Comparison of ENCODE assay signal across 1 cellular context in the genomic region with DNA sequence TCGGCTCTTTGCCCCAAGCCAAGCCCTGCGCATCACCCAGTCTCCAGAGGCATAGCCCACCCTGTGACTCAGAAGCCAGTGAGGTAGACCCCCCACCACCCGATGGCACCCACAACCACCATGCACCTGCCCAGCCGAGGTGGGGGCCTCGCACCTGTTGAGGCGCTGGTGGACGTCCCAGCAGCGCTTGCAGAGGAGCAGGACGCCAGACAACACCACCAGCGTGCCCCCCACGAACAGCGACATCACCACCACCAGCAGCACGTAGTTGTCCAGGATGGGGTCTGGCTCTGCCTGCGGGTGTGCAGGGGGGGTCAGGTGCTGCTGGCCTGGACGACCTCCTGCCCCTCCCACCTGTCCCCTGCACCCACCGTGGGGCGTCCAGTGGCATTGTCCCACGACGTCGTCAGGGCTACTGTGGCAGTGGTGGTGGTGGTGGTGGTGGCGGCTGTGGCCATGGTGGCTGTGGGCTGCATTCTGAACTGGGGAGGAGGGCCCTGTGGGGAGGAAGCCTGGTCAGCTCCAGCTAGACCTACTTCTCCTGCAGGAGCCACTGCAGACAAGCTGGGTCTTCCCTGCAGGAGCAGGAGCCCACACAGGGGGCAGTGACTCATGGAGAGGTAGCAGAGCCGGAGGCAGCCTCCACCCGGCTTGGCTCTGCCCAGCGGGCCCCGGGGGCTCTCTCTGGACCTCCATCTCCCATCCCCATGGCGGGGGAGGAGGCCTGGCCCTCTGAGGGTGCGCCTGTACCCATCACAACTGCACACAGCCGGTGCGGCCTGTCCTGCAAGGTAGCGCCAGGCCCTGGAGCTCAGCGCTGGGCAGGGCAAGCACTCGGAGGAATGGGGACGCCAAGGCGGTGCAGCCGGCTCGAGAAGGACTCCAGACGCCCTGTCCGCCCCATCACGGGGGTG.
TF ChIP-seq lines count a peak whose summit lies in the region.

No MANE protein-coding gene starts in this region.

TF ChIP-seq in A549, 52 proteins besides CTCF, POLR2A, EP300 and RAD21 (continued from another document):
- TF ChIP-seq, protein P1, sequence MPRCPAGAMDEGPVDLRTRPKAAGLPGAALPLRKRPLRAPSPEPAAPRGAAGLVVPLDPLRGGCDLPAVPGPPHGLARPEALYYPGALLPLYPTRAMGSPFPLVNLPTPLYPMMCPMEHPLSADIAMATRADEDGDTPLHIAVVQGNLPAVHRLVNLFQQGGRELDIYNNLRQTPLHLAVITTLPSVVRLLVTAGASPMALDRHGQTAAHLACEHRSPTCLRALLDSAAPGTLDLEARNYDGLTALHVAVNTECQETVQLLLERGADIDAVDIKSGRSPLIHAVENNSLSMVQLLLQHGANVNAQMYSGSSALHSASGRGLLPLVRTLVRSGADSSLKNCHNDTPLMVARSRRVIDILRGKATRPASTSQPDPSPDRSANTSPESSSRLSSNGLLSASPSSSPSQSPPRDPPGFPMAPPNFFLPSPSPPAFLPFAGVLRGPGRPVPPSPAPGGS (IDR thresholded peaks at IDR 0.05) = no peak
- TF ChIP-seq, protein P2, sequence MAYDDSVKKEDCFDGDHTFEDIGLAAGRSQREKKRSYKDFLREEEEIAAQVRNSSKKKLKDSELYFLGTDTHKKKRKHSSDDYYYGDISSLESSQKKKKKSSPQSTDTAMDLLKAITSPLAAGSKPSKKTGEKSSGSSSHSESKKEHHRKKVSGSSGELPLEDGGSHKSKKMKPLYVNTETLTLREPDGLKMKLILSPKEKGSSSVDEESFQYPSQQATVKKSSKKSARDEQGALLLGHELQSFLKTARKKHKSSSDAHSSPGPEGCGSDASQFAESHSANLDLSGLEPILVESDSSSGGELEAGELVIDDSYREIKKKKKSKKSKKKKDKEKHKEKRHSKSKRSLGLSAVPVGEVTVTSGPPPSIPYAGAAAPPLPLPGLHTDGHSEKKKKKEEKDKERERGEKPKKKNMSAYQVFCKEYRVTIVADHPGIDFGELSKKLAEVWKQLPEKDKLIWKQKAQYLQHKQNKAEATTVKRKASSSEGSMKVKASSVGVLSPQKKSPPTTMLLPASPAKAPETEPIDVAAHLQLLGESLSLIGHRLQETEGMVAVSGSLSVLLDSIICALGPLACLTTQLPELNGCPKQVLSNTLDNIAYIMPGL (CRISPR knock-in tag; IDR thresholded peaks at IDR 0.05; ENCODE audit: borderline replicate concordance) = no peak
- no peak for TF ChIP-seq MYC (IDR thresholded peaks at IDR 0.05; ENCODE audit: borderline replicate concordance, low read length)
